Comparison of ENCODE assay signal across 18 cellular contexts in the genomic region with DNA sequence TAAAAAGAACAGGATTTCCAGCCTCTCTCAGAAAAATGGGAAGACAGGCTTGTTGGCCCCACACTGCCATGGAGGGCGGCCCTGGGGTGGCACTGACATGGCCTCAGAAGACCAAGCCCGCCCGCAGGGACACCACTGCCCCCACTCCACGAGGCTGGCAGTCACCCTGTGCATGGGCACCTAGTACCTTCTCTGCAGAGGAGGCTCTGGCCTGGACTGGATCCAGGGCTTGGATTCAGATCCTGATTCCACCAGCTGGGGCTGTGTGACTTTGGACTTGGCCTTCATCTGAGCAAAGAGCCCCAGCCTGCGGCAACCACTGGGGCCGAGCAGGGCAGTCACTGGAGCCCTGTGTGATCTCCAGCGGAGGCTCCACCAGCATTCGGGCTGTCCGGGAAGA.
"Had no signal": no experiment of that assay in that cellular context is flagged by ENCODE, and none has a peak within 500 bp of the region (broad histone marks: within the 10 kb centered on the region; RNA-seq: fewer than 3 reads in every experiment).

No MANE protein-coding gene starts in this region.

- H3K4me3 ChIP-seq: coronary artery, left ventricle myocardium inferior, neural progenitor cell, psoas muscle had no signal

- H3K4me3 Mint-ChIP-seq: endodermal cell; immature natural killer cell; naive thymus-derived CD8-positive, alpha-beta T cell; neural progenitor cell had no signal

- H3K27me3 ChIP-seq: foreskin keratinocyte, neural progenitor cell had no signal

- H3K27ac ChIP-seq: coronary artery, foreskin keratinocyte, left ventricle myocardium inferior, neural progenitor cell, parathyroid adenoma, psoas muscle had no signal

- ATAC-seq: foreskin keratinocyte; naive thymus-derived CD8-positive, alpha-beta T cell; psoas muscle had no signal

- H3K4me1 ChIP-seq: foreskin keratinocyte, left ventricle myocardium inferior, psoas muscle had no signal

- H3K9me3 Mint-ChIP-seq: endodermal cell; immature natural killer cell; naive thymus-derived CD8-positive, alpha-beta T cell; neural progenitor cell had no signal

- H3K27ac Mint-ChIP-seq: endodermal cell, immature natural killer cell, neural progenitor cell had no signal

- H3K9me3 ChIP-seq: left ventricle myocardium inferior, psoas muscle had no signal

- DNase-seq: effector CD4-positive, alpha-beta T cell; endodermal cell; erythroblast; foreskin keratinocyte; immature natural killer cell; left ventricle myocardium inferior; naive thymus-derived CD8-positive, alpha-beta T cell; occipital lobe; psoas muscle; retina; small intestine; stimulated activated CD4-positive, alpha-beta T cell treated with anti-CD3 and anti-CD28 coated beads, Interleukin-12 subunit alpha, Interleukin-12 subunit beta, amount 100 ng/mL, for 4 hours; stimulated activated CD4-positive, alpha-beta T cell treated with anti-CD3 and anti-CD28 coated beads, Interleukin-2, amount 100 ng/mL, for 48 hours; stimulated activated naive CD4-positive, alpha-beta T cell treated with Interleukin-2 at 50 U/mL for 16 hours; trophoblast cell had no signal

- H3K27me3 Mint-ChIP-seq: naive thymus-derived CD8-positive, alpha-beta T cell had no signal

- H3K4me1 Mint-ChIP-seq: immature natural killer cell had no signal

- H3K36me3 ChIP-seq: neural progenitor cell had no signal
